Comparison of ENCODE assay signal across 3 cellular contexts in the genomic region with DNA sequence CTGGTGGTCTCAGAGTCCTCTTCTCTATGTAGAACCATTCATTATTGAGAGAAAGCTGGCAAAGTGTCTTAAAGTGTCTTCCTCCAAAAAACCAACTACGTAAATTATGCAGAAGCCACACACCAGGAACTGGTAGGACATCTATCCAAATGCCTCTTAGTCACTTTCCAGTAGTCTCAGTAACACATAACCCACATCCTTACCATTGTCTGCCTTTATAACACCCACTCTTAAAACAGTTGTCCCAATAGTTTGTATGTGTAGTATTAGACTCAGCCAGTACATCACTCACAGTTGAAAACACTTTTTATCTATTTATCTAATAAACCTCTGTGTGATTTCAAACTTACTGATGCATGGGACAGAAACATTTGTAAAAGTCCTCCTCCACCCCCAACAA.
"Had no signal": no experiment of that assay in that cellular context is flagged by ENCODE, and none has a peak within 500 bp of the region (broad histone marks: within the 10 kb centered on the region; RNA-seq: fewer than 3 reads in every experiment).

No MANE protein-coding gene starts in this region.

- DNase-seq: GDM1, GF-D8 had no signal

- ATAC-seq: GM12878 had no signal
